Comparison of ENCODE assay signal across 16 cellular contexts in genomic region chr12:53820503-53820902, GRCh38.
DNase-seq lines count a peak whose midpoint lies in the region; ATAC-seq, FAIRE-seq and TF ChIP-seq lines count a peak whose summit lies in the region.
"Had no signal": no experiment of that assay in that cellular context is flagged by ENCODE, and none has a peak within 500 bp of the region (broad histone marks: within the 10 kb centered on the region; RNA-seq: fewer than 3 reads in every experiment).

No MANE protein-coding gene starts in this region.

- H3K4me3 ChIP-seq in A549 = no peak overlapping the region
- H3K4me3 ChIP-seq: testis had no signal

- TF ChIP-seq CTCF in A549 (IDR thresholded peaks at IDR 0.05) (no peak), RWPE1 (conservative IDR thresholded peaks at IDR 0.05; ENCODE audit: low read depth) (no peak), foreskin keratinocyte (conservative IDR thresholded peaks at IDR 0.05) (no peak)

- POLR2A ChIA-PET in A549 (lab: Yijun Ruan, JAX) (no interaction called here), RWPE1 (lab: Yijun Ruan, JAX; ENCODE audit: low non-redundant PET) (no interaction called here)

- CTCF ChIA-PET in A549 (lab: Yijun Ruan, JAX) (interaction anchor here (1.0 to 1.9 kb wide), 5 partner anchors 9 to 164 kb away, joined by 3 to 5 read pairs (median 4); no protein-coding TSS in a partner anchor), RWPE1 (lab: Yijun Ruan, JAX) (interaction anchor here (0.6 kb wide), 1 partner anchor 33 kb away, joined by 3 read pairs; no protein-coding TSS in a partner anchor)

- no peak overlapping the region for H3K4me3 Mint-ChIP-seq in activated T-helper 17 cell treated with anti-CD3 and anti-CD28 coated beads, Interleukin-2, amount 50 U/mL, for 72 hours

- H3K27me3 Mint-ChIP-seq in activated T-helper 17 cell treated with anti-CD3 and anti-CD28 coated beads, Interleukin-2, amount 50 U/mL, for 72 hours = peaks cover 66% of the 10 kb centered on the region

- H3K27ac ChIP-seq in A549 (peak overlapping the region in 1 of 2 experiments; percentile 22; a peak in 1 of 6 replicates), RWPE1 (no peak overlapping the region), foreskin keratinocyte (no peak overlapping the region)
- H3K27ac ChIP-seq: testis had no signal

- H3K4me1 ChIP-seq in A549 (peaks cover 24% of the 10 kb centered on the region), foreskin keratinocyte (peaks cover 13% of the 10 kb centered on the region)
- H3K4me1 ChIP-seq: testis had no signal

- 73% methylated on average over 3 of the region's 3 CpGs for WGBS in A549 (ENCODE audit: missing lambda C conversion rate)

- H3K9me3 ChIP-seq in A549 = no peaks in the 10 kb centered on the region
- H3K9me3 ChIP-seq: testis had no signal

- no peak for TF ChIP-seq POLR2A in A549 (IDR thresholded peaks at IDR 0.05; ENCODE audit: low read length)
- no peak for TF ChIP-seq POLR2A in H54 (IDR thresholded peaks at IDR 0.05; ENCODE audit: low read depth, low read length)

- H3K36me3 Mint-ChIP-seq in activated T-helper 17 cell treated with anti-CD3 and anti-CD28 coated beads, Interleukin-2, amount 50 U/mL, for 72 hours (ENCODE audit: low read depth) = no peaks in the 10 kb centered on the region

- no peak for TF ChIP-seq RAD21 in A549 (conservative IDR thresholded peaks at IDR 0.05 in 1 of 2, IDR thresholded peaks at IDR 0.05 in 1 of 2)

- FAIRE-seq in A549 (lab: Jason Lieb, UNC) = no peak
- FAIRE-seq in H54 (lab: Jason Lieb, UNC) = peak; percentile 89
- FAIRE-seq: kidney had no signal

- no peaks in the 10 kb centered on the region for H3K9me3 Mint-ChIP-seq in activated T-helper 17 cell treated with anti-CD3 and anti-CD28 coated beads, Interleukin-2, amount 50 U/mL, for 72 hours

- no peak overlapping the region for H3K27ac Mint-ChIP-seq in activated T-helper 17 cell treated with anti-CD3 and anti-CD28 coated beads, Interleukin-2, amount 50 U/mL, for 72 hours

- ATAC-seq in A549 (peak in 1 of 2 experiments; percentile 43; a peak in 3 of 6 replicates), foreskin keratinocyte (peak; percentile 61), GM21526 (IDR thresholded peaks at IDR 0.05; ENCODE audit: low FRiP score, unreplicated experiment) (no peak), GM21723 (IDR thresholded peaks at IDR 0.05; ENCODE audit: unreplicated experiment) (no peak)
- ATAC-seq in activated T-helper 17 cell treated with anti-CD3 and anti-CD28 coated beads, Interleukin-2, amount 50 U/mL, for 72 hours (replicated peaks) = no peak

- no peak overlapping the region for H3K4me2 ChIP-seq in A549

- DNase-seq in A549 (ENCODE audit: low read depth in 1 of 2, low spot score in 1 of 2) (peak; percentile 13 to 51), H54 (ENCODE audit: insufficient read length, low spot score) (peak; percentile 48), RWPE1 (ENCODE audit: low spot score) (peak; percentile 63), foreskin keratinocyte (peak in 1 of 2 donors; percentile 63), NCI-H1436 treated with DMSO at 0.1 percent for 48 hours (lab: John Stamatoyannopoulos, UW) (no peak)
- DNase-seq: AML-193; DMS79 treated with DMSO at 0.1 percent for 48 hours; KG1; kidney; NCI-H2029; NK-92 treated with Interleukin-12 subunit alpha and Interleukin-12 subunit beta, amount 100 ng/mL, for 24 hours; stimulated activated CD4-positive, alpha-beta T cell treated with anti-CD3 and anti-CD28 coated beads, Interleukin-15, amount 100 ng/mL, for 24 hours; testis had no signal

- H3K27me3 ChIP-seq in foreskin keratinocyte = no peaks in the 10 kb centered on the region
- H3K27me3 ChIP-seq: testis had no signal

- no peak for TF ChIP-seq EP300 in A549 (IDR thresholded peaks at IDR 0.05)

- H3K4me1 Mint-ChIP-seq in activated T-helper 17 cell treated with anti-CD3 and anti-CD28 coated beads, Interleukin-2, amount 50 U/mL, for 72 hours = no peaks in the 10 kb centered on the region

TF ChIP-seq in A549, 52 proteins besides CTCF, POLR2A, EP300 and RAD21:
- TF ChIP-seq MAFK (IDR thresholded peaks at IDR 0.05; ENCODE audit: partially characterized antibody) (peak; percentile 48), SMC3 (IDR thresholded peaks at IDR 0.05) (no peak), MAZ (IDR thresholded peaks at IDR 0.05; ENCODE audit: borderline replicate concordance, low read depth, low read length) (no peak)
